ENCODE assay signal across 1 cellular context in the genomic region with DNA sequence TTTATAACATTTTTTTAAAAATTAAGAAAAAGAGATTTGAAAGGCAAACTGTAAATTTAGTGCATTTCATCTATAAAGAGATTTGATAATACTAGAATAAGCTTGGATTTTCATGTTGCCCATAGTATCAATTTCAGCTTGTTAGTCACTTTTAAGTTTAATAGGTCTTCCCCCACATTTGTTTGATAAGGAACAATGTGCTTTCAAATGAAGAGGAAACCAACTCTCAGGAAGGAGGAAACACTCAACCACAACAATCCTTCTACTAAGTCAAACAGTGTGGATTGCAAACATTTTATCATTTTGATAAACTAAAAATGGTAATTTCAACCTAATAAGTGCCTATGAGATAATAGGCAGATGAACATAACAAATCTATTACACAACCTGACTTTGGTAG.
TF ChIP-seq lines count a peak whose summit lies in the region.

No MANE protein-coding gene starts in this region.

TF ChIP-seq in endothelial cell of umbilical vein, 7 proteins besides CTCF, POLR2A, EP300 and RAD21 (continued from another document):
- TF ChIP-seq MYC (IDR thresholded peaks at IDR 0.05; ENCODE audit: low read depth, low read length): no peak
